Comparison of ENCODE assay signal across 12 cellular contexts in the genomic region with DNA sequence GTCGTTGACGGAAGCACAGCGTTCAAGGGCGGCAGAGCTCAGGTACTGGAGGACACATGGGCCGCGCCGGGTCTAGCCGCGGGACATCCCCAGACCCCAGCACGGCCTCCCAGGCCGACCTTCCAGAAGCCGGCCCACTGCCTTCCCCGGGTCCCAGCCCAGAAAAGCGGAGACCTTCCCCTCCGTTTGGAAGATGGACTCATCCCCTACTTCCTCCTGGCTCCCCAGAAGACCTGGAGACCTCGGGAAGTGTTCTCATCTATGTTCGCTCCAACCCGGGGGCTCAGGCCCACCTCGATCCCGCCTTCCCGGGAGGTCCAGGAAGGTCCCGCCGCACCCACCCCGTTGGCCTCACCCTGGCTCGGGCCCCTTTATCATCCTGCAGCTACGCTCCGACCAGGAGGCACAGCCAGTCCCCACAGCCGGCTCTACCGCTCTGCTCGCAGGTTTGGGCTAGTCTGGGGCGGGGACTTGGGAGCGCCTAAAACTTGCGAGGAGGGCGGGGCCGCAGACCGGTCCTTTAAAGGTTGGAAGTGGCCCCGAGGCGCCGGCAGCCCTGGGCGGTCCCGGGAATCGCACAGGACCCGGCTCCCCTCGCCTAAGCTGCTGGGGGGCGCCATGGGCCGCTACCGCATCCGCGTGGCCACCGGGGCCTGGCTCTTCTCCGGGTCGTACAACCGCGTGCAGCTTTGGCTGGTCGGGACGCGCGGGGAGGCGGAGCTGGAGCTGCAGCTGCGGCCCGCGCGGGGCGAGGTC. TPM values are rescaled to one million over a fixed set of nuclear protein-coding genes. Genes with fewer than 3 reads are reported as not detected.
A peak's percentile ranks its signal among the peaks of the same experiment; 100 is the strongest.
DNase-seq lines count a peak whose midpoint lies in the region; ATAC-seq and TF ChIP-seq lines count a peak whose summit lies in the region.
"Had no signal": no experiment of that assay in that cellular context is flagged by ENCODE, and none has a peak within 500 bp of the region (broad histone marks: within the 10 kb centered on the region; RNA-seq: fewer than 3 reads in every experiment).

A gene with protein sequence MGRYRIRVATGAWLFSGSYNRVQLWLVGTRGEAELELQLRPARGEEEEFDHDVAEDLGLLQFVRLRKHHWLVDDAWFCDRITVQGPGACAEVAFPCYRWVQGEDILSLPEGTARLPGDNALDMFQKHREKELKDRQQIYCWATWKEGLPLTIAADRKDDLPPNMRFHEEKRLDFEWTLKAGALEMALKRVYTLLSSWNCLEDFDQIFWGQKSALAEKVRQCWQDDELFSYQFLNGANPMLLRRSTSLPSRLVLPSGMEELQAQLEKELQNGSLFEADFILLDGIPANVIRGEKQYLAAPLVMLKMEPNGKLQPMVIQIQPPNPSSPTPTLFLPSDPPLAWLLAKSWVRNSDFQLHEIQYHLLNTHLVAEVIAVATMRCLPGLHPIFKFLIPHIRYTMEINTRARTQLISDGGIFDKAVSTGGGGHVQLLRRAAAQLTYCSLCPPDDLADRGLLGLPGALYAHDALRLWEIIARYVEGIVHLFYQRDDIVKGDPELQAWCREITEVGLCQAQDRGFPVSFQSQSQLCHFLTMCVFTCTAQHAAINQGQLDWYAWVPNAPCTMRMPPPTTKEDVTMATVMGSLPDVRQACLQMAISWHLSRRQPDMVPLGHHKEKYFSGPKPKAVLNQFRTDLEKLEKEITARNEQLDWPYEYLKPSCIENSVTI (plus strand): TSS at position 550 of the 756 bp plus-strand sequence. CDS start 69 bp downstream, at position 619.

- WGBS in heart left ventricle, 4 donors = 21 to 41% (median 26%) methylated on average over 25 to 64 of the region's 64 CpGs
- WGBS in upper lobe of left lung, 2 donors = 34 to 50% methylated on average over 31 to 35 of the region's 64 CpGs

- TF ChIP-seq EP300 in upper lobe of left lung (IDR thresholded peaks at IDR 0.05) = no peak

- TF ChIP-seq POLR2A in heart left ventricle (IDR thresholded peaks at IDR 0.05) = no peak
- no peak for TF ChIP-seq POLR2A in upper lobe of left lung (IDR thresholded peaks at IDR 0.05)

- DNase-seq in WTC11 (ENCODE audit: low spot score) (peak; percentile 77), heart left ventricle (peak in 1 of 5 donors; percentile 65), upper lobe of left lung (peak; percentile 53 to 85), DMS153 treated with DMSO at 0.1 percent for 48 hours (lab: John Stamatoyannopoulos, UW; ENCODE audit: unreplicated experiment) (no peak), nucleus accumbens (lab: John Stamatoyannopoulos, UW) (no peak)
- DNase-seq in activated CD4-positive, CD25-positive, alpha-beta regulatory T cell treated with anti-CD3 and anti-CD28 coated beads, Interleukin-2, amount 50 U/mL, for 72 hours = no peak
- DNase-seq: activated T-cell treated with anti-CD3 and anti-CD28 coated beads for 4 hours, dermis blood vessel endothelial cell, NCI-H82, T-helper 9 cell had no signal

- CTCF ChIA-PET in WTC11 (lab: Charles Lee) = interaction anchor here (0.6 to 2.9 kb wide), 15 partner anchors 9 to 459 kb away, joined by 3 to 28 read pairs (median 7); partner anchors contain the start of genes BCL6B and SLC13A5

- no peak within 1 kb of the TSS for H3K27ac Mint-ChIP-seq in WTC11

- intact Hi-C loops in heart left ventricle (cut with DNase I) = no loop called here

- H3K9me3 Mint-ChIP-seq in WTC11 = no peaks in the 10 kb centered on the region

- no peak within 1 kb of the TSS for H3K27ac ChIP-seq in heart left ventricle
- no peak within 1 kb of the TSS for H3K27ac ChIP-seq in upper lobe of left lung

- H3K27me3 Mint-ChIP-seq in WTC11 (ENCODE audit: low read depth) = peaks cover 55% of the 10 kb centered on the region

- H3K4me3 Mint-ChIP-seq in WTC11 = peak within 1 kb of the TSS; percentile 77

- H3K4me1 Mint-ChIP-seq in WTC11 = peaks cover 8% of the 10 kb centered on the region

- H3K4me1 ChIP-seq in heart left ventricle (peaks cover 0 to 14% (median 4%) of the 10 kb centered on the region in 12 donors), mucosa of stomach (ENCODE audit: control insufficient read depth, insufficient read depth, low read length) (peaks cover 13% of the 10 kb centered on the region), upper lobe of left lung (peaks cover 6 to 17% (median 11%) of the 10 kb centered on the region in 4 donors)

- TF ChIP-seq CTCF in WTC11 (IDR thresholded peaks at IDR 0.05) = no peak
- TF ChIP-seq CTCF in heart left ventricle (IDR thresholded peaks at IDR 0.05) = no peak
- TF ChIP-seq CTCF in upper lobe of left lung (IDR thresholded peaks at IDR 0.05) = no peak

- H3K27me3 ChIP-seq in heart left ventricle (peaks cover 0 to 6% (median 0%) of the 10 kb centered on the region in 9 donors), mucosa of stomach (ENCODE audit: control insufficient read depth, insufficient read depth, low read length) (no peaks in the 10 kb centered on the region), upper lobe of left lung (no peaks in the 10 kb centered on the region)

- peaks cover 9% of the 10 kb centered on the region; the same call in 1 of the 2 replicates for H3K36me3 Mint-ChIP-seq in WTC11

- peak within 1 kb of the TSS; percentile 22 for H3K9ac ChIP-seq in mucosa of stomach (ENCODE audit: low read length)

- ATAC-seq in WTC11 = peak; percentile 78
- ATAC-seq in heart left ventricle = peak in 3 of 4 donors; percentile 57 to 72 (median 63)
- peak; percentile 56 to 60 for ATAC-seq in upper lobe of left lung (ENCODE audit: low FRiP score in 2 of 2)

- H3K36me3 ChIP-seq in heart left ventricle = peaks cover 0 to 39% (median 20%) of the 10 kb centered on the region in 9 donors
- H3K36me3 ChIP-seq in mucosa of stomach (ENCODE audit: control insufficient read depth, insufficient read depth, low read length) = no peaks in the 10 kb centered on the region
- H3K36me3 ChIP-seq in upper lobe of left lung = peaks cover 0 to 37% (median 25%) of the 10 kb centered on the region in 4 donors

- H3K4me3 ChIP-seq in heart left ventricle (peak within 1 kb of the TSS in 9 of 12 donors; percentile 30 to 51 (median 42)), mucosa of stomach (ENCODE audit: low read length) (peak within 1 kb of the TSS; percentile 25), upper lobe of left lung (peak within 1 kb of the TSS in 3 of 4 donors; percentile 25 to 40 (median 38))

- H3K9me3 ChIP-seq in heart left ventricle (no peaks in the 10 kb centered on the region), mucosa of stomach (ENCODE audit: control insufficient read depth, low read length) (no peaks in the 10 kb centered on the region), upper lobe of left lung (no peaks in the 10 kb centered on the region)

- POLR2A ChIA-PET in WTC11 (lab: Charles Lee) = interaction anchor here (0.8 to 1.7 kb wide), 4 partner anchors 10 to 81 kb away, joined by 3 to 4 read pairs (median 3); no protein-coding TSS in a partner anchor

TF ChIP-seq in WTC11, 78 proteins besides CTCF, POLR2A, EP300 and RAD21 (continues in another document):
- TF ChIP-seq, protein P1, sequence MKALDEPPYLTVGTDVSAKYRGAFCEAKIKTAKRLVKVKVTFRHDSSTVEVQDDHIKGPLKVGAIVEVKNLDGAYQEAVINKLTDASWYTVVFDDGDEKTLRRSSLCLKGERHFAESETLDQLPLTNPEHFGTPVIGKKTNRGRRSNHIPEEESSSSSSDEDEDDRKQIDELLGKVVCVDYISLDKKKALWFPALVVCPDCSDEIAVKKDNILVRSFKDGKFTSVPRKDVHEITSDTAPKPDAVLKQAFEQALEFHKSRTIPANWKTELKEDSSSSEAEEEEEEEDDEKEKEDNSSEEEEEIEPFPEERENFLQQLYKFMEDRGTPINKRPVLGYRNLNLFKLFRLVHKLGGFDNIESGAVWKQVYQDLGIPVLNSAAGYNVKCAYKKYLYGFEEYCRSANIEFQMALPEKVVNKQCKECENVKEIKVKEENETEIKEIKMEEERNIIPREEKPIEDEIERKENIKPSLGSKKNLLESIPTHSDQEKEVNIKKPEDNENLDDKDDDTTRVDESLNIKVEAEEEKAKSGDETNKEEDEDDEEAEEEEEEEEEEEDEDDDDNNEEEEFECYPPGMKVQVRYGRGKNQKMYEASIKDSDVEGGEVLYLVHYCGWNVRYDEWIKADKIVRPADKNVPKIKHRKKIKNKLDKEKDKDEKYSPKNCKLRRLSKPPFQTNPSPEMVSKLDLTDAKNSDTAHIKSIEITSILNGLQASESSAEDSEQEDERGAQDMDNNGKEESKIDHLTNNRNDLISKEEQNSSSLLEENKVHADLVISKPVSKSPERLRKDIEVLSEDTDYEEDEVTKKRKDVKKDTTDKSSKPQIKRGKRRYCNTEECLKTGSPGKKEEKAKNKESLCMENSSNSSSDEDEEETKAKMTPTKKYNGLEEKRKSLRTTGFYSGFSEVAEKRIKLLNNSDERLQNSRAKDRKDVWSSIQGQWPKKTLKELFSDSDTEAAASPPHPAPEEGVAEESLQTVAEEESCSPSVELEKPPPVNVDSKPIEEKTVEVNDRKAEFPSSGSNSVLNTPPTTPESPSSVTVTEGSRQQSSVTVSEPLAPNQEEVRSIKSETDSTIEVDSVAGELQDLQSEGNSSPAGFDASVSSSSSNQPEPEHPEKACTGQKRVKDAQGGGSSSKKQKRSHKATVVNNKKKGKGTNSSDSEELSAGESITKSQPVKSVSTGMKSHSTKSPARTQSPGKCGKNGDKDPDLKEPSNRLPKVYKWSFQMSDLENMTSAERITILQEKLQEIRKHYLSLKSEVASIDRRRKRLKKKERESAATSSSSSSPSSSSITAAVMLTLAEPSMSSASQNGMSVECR (CRISPR knock-in tag; IDR thresholded peaks at IDR 0.05; ENCODE audit: borderline replicate concordance) = 0 out of 2 replicates have a peak, but pooled peaks have one; percentile 71
- TF ChIP-seq FOXJ3 (CRISPR knock-in tag; IDR thresholded peaks at IDR 0.05; ENCODE audit: borderline replicate concordance) (no peak), HMGXB4 (CRISPR knock-in tag; IDR thresholded peaks at IDR 0.05) (0 out of 2 replicates have a peak, but pooled peaks have one; percentile 49), SMAD4 (CRISPR knock-in tag; IDR thresholded peaks at IDR 0.05) (peak; percentile 86), RORB (CRISPR knock-in tag; IDR thresholded peaks at IDR 0.05) (no peak)

RNA-seq across cellular contexts. Expression of the gene that starts here (rescaled TPM):
- 1.6 to 1.9 TPM (median 1.9 TPM) in 3 replicates for total RNA-seq in WTC11 (2021)
- total RNA-seq in heart left ventricle = under 1 TPM in 1 of 9 donors, not detected in 8; 0.44 TPM
- polyA plus RNA-seq in heart left ventricle = not detected
- 1 to 10 TPM in 2 of 6 donors, under 1 TPM in 4; 0.26 to 3.1 (median 0.46) TPM for total RNA-seq in upper lobe of left lung
- total RNA-seq: dermis blood vessel endothelial cell, mucosa of gallbladder had no signal

Comparison
In these comparisons a context has a peak if more than half of its experiments do, and no peak if none do; other contexts are left out.
1. Peak in ATAC-seq and H3K4me3 ChIP-seq in heart left ventricle; RNA of the gene not detected or under 1 TPM.
2. DNase-seq: peak in WTC11 (single experiment) and upper lobe of left lung (2 of 2); none in activated CD4-positive, CD25-positive, alpha-beta regulatory T cell treated with anti-CD3 and anti-CD28 coated beads, Interleukin-2, amount 50 U/mL, for 72 hours (single experiment), DMS153 treated with DMSO at 0.1 percent for 48 hours (single experiment) and nucleus accumbens (0 of 56).
3. Peak in every context shown above with its lines, with median percentiles within 50 percentile points of each other: ATAC-seq and H3K4me3 ChIP-seq.